ENCODE assay signal across 25 cellular contexts in genomic region chr2:144126302-144126701, GRCh38.
A peak's percentile ranks its signal among the peaks of the same experiment; 100 is the strongest.
DNase-seq lines count a peak whose midpoint lies in the region; ATAC-seq, FAIRE-seq and TF ChIP-seq lines count a peak whose summit lies in the region.
"Had no signal": no experiment of that assay in that cellular context is flagged by ENCODE, and none has a peak within 500 bp of the region (broad histone marks: within the 10 kb centered on the region; RNA-seq: fewer than 3 reads in every experiment).

No MANE protein-coding gene starts in this region.

- no peaks in the 10 kb centered on the region for H3K4me1 ChIP-seq in astrocyte (ENCODE audit: insufficient read depth, low read length)
- H3K4me1 ChIP-seq: BLaER1 had no signal

- peak; percentile 61 for ATAC-seq in stimulated activated effector memory CD8-positive, alpha-beta T cell treated with anti-CD3 and anti-CD28 coated beads, Interleukin-12 subunit alpha, Interleukin-12 subunit beta, amount 100 ng/mL, for 72 hours
- ATAC-seq in HG02623 (IDR thresholded peaks at IDR 0.05; ENCODE audit: unreplicated experiment) = no peak
- ATAC-seq: CD8-positive, alpha-beta T cell; GM12878 had no signal

- FAIRE-seq in D721Med (lab: Jason Lieb, UNC) (peak; percentile 58), astrocyte (lab: Jason Lieb, UNC) (peak; percentile 23)
- FAIRE-seq: A204.1, GM12878, GM18507, H1 had no signal

- H3K4me3 ChIP-seq in astrocyte (ENCODE audit: insufficient read depth, low read depth, low read length) = no peak overlapping the region
- H3K4me3 ChIP-seq: BLaER1, GM12878, GM23248 had no signal

- H3K9me3 ChIP-seq in astrocyte (ENCODE audit: insufficient read depth, low read depth, low read length) = no peaks in the 10 kb centered on the region
- H3K9me3 ChIP-seq: BLaER1, Caco-2 had no signal

- peak overlapping the region; percentile 18 for H3K27ac Mint-ChIP-seq in activated T-cell treated with anti-CD3 and anti-CD28 coated beads, Interleukin-2, amount 50 U/mL, for 24 hours
- no peak overlapping the region for H3K27ac Mint-ChIP-seq in astrocyte (ENCODE audit: unreplicated experiment)
- peak overlapping the region; percentile 75 for H3K27ac Mint-ChIP-seq in stimulated activated effector memory CD8-positive, alpha-beta T cell treated with anti-CD3 and anti-CD28 coated beads, Interleukin-12 subunit alpha, Interleukin-12 subunit beta, amount 100 ng/mL, for 72 hours
- H3K27ac Mint-ChIP-seq: B cell; CD4-positive, CD25-positive, alpha-beta regulatory T cell; CD8-positive, alpha-beta T cell had no signal

- H3K4me2 ChIP-seq in astrocyte (ENCODE audit: low read length) = no peak overlapping the region
- H3K4me2 ChIP-seq: BLaER1 had no signal

- DNase-seq in activated T-cell treated with anti-CD3 and anti-CD28 coated beads, Interleukin-2, amount 50 U/mL, for 24 hours = no peak
- DNase-seq in activated T-cell treated with anti-CD3 and anti-CD28 coated beads for 4 hours (no peak), D721Med (ENCODE audit: insufficient read length, low spot score) (no peak), astrocyte (ENCODE audit: low read depth) (no peak)
- DNase-seq in stimulated activated effector memory CD8-positive, alpha-beta T cell treated with anti-CD3 and anti-CD28 coated beads, Interleukin-12 subunit alpha, Interleukin-12 subunit beta, amount 100 ng/mL, for 72 hours (ENCODE audit: low spot score in 2 of 2) = no peak
- DNase-seq in activated naive CD4-positive, alpha-beta T cell treated with anti-CD3 and anti-CD28 coated beads, Interleukin-2, amount 50 U/mL, for 16 hours = no peak
- DNase-seq: Caco-2; CD4-positive, CD25-positive, alpha-beta regulatory T cell; CD8-positive, alpha-beta T cell; DMS 273 treated with DMSO at 0.1 percent for 48 hours; DMS79; EL; GDM1; GM23248; H7; HCEC 1CT had no signal

- H3K27ac ChIP-seq in astrocyte (ENCODE audit: low read depth, low read length) = no peak overlapping the region
- H3K27ac ChIP-seq: 22Rv1, BLaER1, C4-2B, GM23248 had no signal

- H3K4me3 Mint-ChIP-seq in activated T-cell treated with anti-CD3 and anti-CD28 coated beads, Interleukin-2, amount 50 U/mL, for 24 hours = no peak overlapping the region
- H3K4me3 Mint-ChIP-seq in astrocyte (ENCODE audit: unreplicated experiment) = no peak overlapping the region
- peak overlapping the region; percentile 44 for H3K4me3 Mint-ChIP-seq in stimulated activated effector memory CD8-positive, alpha-beta T cell treated with anti-CD3 and anti-CD28 coated beads, Interleukin-12 subunit alpha, Interleukin-12 subunit beta, amount 100 ng/mL, for 72 hours
- H3K4me3 Mint-ChIP-seq: B cell; CD4-positive, CD25-positive, alpha-beta regulatory T cell; CD8-positive, alpha-beta T cell had no signal

- H2AFZ ChIP-seq in astrocyte (ENCODE audit: low read depth, low read length) = no peak overlapping the region
- H2AFZ ChIP-seq: GM23248 had no signal

- no peaks in the 10 kb centered on the region for H3K79me2 ChIP-seq in astrocyte (ENCODE audit: insufficient read depth, low read length)

- peaks cover 14% of the 10 kb centered on the region for H3K36me3 Mint-ChIP-seq in activated T-cell treated with anti-CD3 and anti-CD28 coated beads, Interleukin-2, amount 50 U/mL, for 24 hours (ENCODE audit: low read depth)
- peaks cover 2% of the 10 kb centered on the region for H3K36me3 Mint-ChIP-seq in astrocyte (ENCODE audit: low read depth, unreplicated experiment)
- peaks cover 27% of the 10 kb centered on the region for H3K36me3 Mint-ChIP-seq in stimulated activated effector memory CD8-positive, alpha-beta T cell treated with anti-CD3 and anti-CD28 coated beads, Interleukin-12 subunit alpha, Interleukin-12 subunit beta, amount 100 ng/mL, for 72 hours

- H3K27me3 ChIP-seq in astrocyte (ENCODE audit: insufficient read depth, low read length) = no peaks in the 10 kb centered on the region
- H3K27me3 ChIP-seq: BLaER1 had no signal

- no peak overlapping the region for H3K9ac ChIP-seq in astrocyte (ENCODE audit: low read length)
- H3K9ac ChIP-seq: BLaER1, GM23248 had no signal

- no peaks in the 10 kb centered on the region for H3K27me3 Mint-ChIP-seq in activated T-cell treated with anti-CD3 and anti-CD28 coated beads, Interleukin-2, amount 50 U/mL, for 24 hours
- H3K27me3 Mint-ChIP-seq in astrocyte (ENCODE audit: low read depth, unreplicated experiment) = no peaks in the 10 kb centered on the region
- H3K27me3 Mint-ChIP-seq: B cell; CD4-positive, CD25-positive, alpha-beta regulatory T cell had no signal

- H3K4me1 Mint-ChIP-seq in activated T-cell treated with anti-CD3 and anti-CD28 coated beads, Interleukin-2, amount 50 U/mL, for 24 hours (ENCODE audit: low read depth) = peaks cover 38% of the 10 kb centered on the region
- no peaks in the 10 kb centered on the region for H3K4me1 Mint-ChIP-seq in astrocyte (ENCODE audit: low read depth, unreplicated experiment)
- peaks cover 50% of the 10 kb centered on the region for H3K4me1 Mint-ChIP-seq in stimulated activated effector memory CD8-positive, alpha-beta T cell treated with anti-CD3 and anti-CD28 coated beads, Interleukin-12 subunit alpha, Interleukin-12 subunit beta, amount 100 ng/mL, for 72 hours
- H3K4me1 Mint-ChIP-seq: B cell; CD4-positive, CD25-positive, alpha-beta regulatory T cell had no signal

- H3K9me3 Mint-ChIP-seq in activated T-cell treated with anti-CD3 and anti-CD28 coated beads, Interleukin-2, amount 50 U/mL, for 24 hours = peaks cover 5% of the 10 kb centered on the region
- peaks cover 2% of the 10 kb centered on the region for H3K9me3 Mint-ChIP-seq in astrocyte (ENCODE audit: unreplicated experiment)
- H3K9me3 Mint-ChIP-seq in stimulated activated effector memory CD8-positive, alpha-beta T cell treated with anti-CD3 and anti-CD28 coated beads, Interleukin-12 subunit alpha, Interleukin-12 subunit beta, amount 100 ng/mL, for 72 hours = no peaks in the 10 kb centered on the region
- H3K9me3 Mint-ChIP-seq: CD4-positive, CD25-positive, alpha-beta regulatory T cell; CD8-positive, alpha-beta T cell had no signal

- no peaks in the 10 kb centered on the region for H3K36me3 ChIP-seq in astrocyte (ENCODE audit: insufficient read depth, low read length)
- H3K36me3 ChIP-seq: BLaER1 had no signal

- TF ChIP-seq CTCF in D721Med (IDR thresholded peaks at IDR 0.05; ENCODE audit: insufficient read depth, missing control alignments) (no peak), astrocyte (IDR thresholded peaks at IDR 0.05; ENCODE audit: insufficient read depth, low read depth, low read length) (no peak)

- H4K20me1 ChIP-seq in astrocyte (ENCODE audit: insufficient read depth, low read length) = no peaks in the 10 kb centered on the region
- H4K20me1 ChIP-seq: BLaER1 had no signal
